1 cellular context compared by ENCODE assay signal in genomic region chr17:4853195-4853762, GRCh38.
TF ChIP-seq lines count a peak whose summit lies in the region.

No MANE protein-coding gene starts in this region.

TF ChIP-seq in GM23338, 12 proteins besides CTCF, POLR2A, EP300 and RAD21:
- TF ChIP-seq ZNF114 (CRISPR knock-in tag; IDR thresholded peaks at IDR 0.05) = no peak
- no peak for TF ChIP-seq JUNB (IDR thresholded peaks at IDR 0.05; ENCODE audit: unreplicated experiment)
- no peak for TF ChIP-seq POLR2AphosphoS5 (IDR thresholded peaks at IDR 0.05; ENCODE audit: low read depth)
